Comparison of ENCODE assay signal across 19 cellular contexts in genomic region chr10:101221479-101222246, GRCh38. TPM values are rescaled to one million over a fixed set of nuclear protein-coding genes. Genes with fewer than 3 reads are reported as not detected.
A peak's percentile ranks its signal among the peaks of the same experiment; 100 is the strongest.
DNase-seq lines count a peak whose midpoint lies in the region; ATAC-seq and TF ChIP-seq lines count a peak whose summit lies in the region.
"Had no signal": no experiment of that assay in that cellular context is flagged by ENCODE, and none has a peak within 500 bp of the region (broad histone marks: within the 10 kb centered on the region; RNA-seq: fewer than 3 reads in every experiment).

No MANE protein-coding gene starts in this region.

- H3K4me1 ChIP-seq in naive thymus-derived CD4-positive, alpha-beta T cell (ENCODE audit: control insufficient read depth in 2 of 2, insufficient read depth in 2 of 2, low read length in 2 of 2), result peaks cover 27 to 56% of the 10 kb centered on the region in 2 donors

- no peaks in the 10 kb centered on the region for H3K9me3 ChIP-seq in naive thymus-derived CD4-positive, alpha-beta T cell (ENCODE audit: control insufficient read depth in 2 of 3, low read length in 3 of 3)
- H3K9me3 ChIP-seq: uterus had no signal

- H3K4me3 ChIP-seq in naive thymus-derived CD4-positive, alpha-beta T cell (ENCODE audit: low read length), result no peak overlapping the region
- H3K4me3 ChIP-seq: uterus had no signal

- H3K4me1 Mint-ChIP-seq in activated T-helper 1 cell treated with anti-CD3 and anti-CD28 coated beads, Interleukin-12 subunit alpha, Interleukin-12 subunit beta, Interleukin-2, Interleukin-4 antibody, amounts not matched to agents 30 ng/mL and 10 ng/mL and 1 ng/mL, durations not matched to agents 14 hours and 24 hours and 36 hours (ENCODE audit: low read depth), result peaks cover 14% of the 10 kb centered on the region
- H3K4me1 Mint-ChIP-seq in naive thymus-derived CD4-positive, alpha-beta T cell, result peaks cover 27 to 51% (median 39%) of the 10 kb centered on the region in 7 donors

- no peak for DNase-seq in activated CD4-positive, CD25-positive, alpha-beta regulatory T cell (lab: John Stamatoyannopoulos, UW)
- peak; percentile 34 for DNase-seq in GM10266 (ENCODE audit: extremely low spot score)
- DNase-seq in activated T-helper 1 cell treated with anti-CD3 and anti-CD28 coated beads, Interleukin-12 subunit alpha, Interleukin-12 subunit beta, Interleukin-2, Interleukin-4 antibody, amounts not matched to agents 30 ng/mL and 10 ng/mL and 1 ng/mL, durations not matched to agents 14 hours and 24 hours and 36 hours (ENCODE audit: low spot score), result no peak
- no peak for DNase-seq in naive thymus-derived CD4-positive, alpha-beta T cell
- DNase-seq in stimulated activated CD4-positive, alpha-beta T cell treated with anti-CD3 and anti-CD28 coated beads, Interleukin-15, amount 100 ng/mL, for 24 hours, result no peak
- DNase-seq in HEK293T (ENCODE audit: extremely low spot score), result no peak
- DNase-seq: activated gamma-delta T cell, cortex of kidney, DND-41, NCI-H1436 treated with DMSO at 0.1 percent for 48 hours, stomach, T1000, uterus had no signal

- H3K27ac Mint-ChIP-seq in activated T-helper 1 cell treated with anti-CD3 and anti-CD28 coated beads, Interleukin-12 subunit alpha, Interleukin-12 subunit beta, Interleukin-2, Interleukin-4 antibody, amounts not matched to agents 30 ng/mL and 10 ng/mL and 1 ng/mL, durations not matched to agents 14 hours and 24 hours and 36 hours, result peak overlapping the region; percentile 20
- H3K27ac Mint-ChIP-seq in naive thymus-derived CD4-positive, alpha-beta T cell, result peak overlapping the region in 2 of 9 donors; percentile 16 to 67
- H3K27ac Mint-ChIP-seq: natural killer cell treated with Interleukin-12 subunit alpha and Interleukin-12 subunit beta and Interleukin-15 and Interleukin-18, amount 100 ng/mL, for 72 hours had no signal

- H3K27me3 ChIP-seq in naive thymus-derived CD4-positive, alpha-beta T cell (ENCODE audit: control insufficient read depth in 2 of 2, insufficient read depth in 2 of 2, low read length in 2 of 2), result peaks cover 14 to 57% of the 10 kb centered on the region in 2 donors

- peak; percentile 29 to 42 for ATAC-seq in activated CD4-positive, CD25-positive, alpha-beta regulatory T cell treated with anti-CD3 and anti-CD28 coated beads, Interleukin-2, amount 50 U/mL, for 24 hours
- ATAC-seq in naive thymus-derived CD4-positive, alpha-beta T cell, result no peak
- ATAC-seq in HG02981 (IDR thresholded peaks at IDR 0.05; ENCODE audit: unreplicated experiment), result no peak
- ATAC-seq: natural killer cell treated with Interleukin-12 subunit alpha and Interleukin-12 subunit beta and Interleukin-15 and Interleukin-18, amount 100 ng/mL, for 72 hours; Right ventricle myocardium inferior had no signal

- CTCF ChIA-PET in naive thymus-derived CD4-positive, alpha-beta T cell (lab: Charles Lee), result no interaction called here
- CTCF ChIA-PET in HEK293T (lab: Yijun Ruan, JAX), result interaction anchor here (0.9 to 1.4 kb wide), 2 partner anchors 67 to 80 kb away, joined by 4 to 5 read pairs; no protein-coding TSS in a partner anchor

- POLR2A ChIA-PET in naive thymus-derived CD4-positive, alpha-beta T cell (lab: Charles Lee), result no interaction called here
- POLR2A ChIA-PET in HEK293T (lab: Yijun Ruan, JAX), result interaction anchor here (1.7 kb wide), 1 partner anchor 8 kb away, joined by 8 read pairs; the partner anchor contains the start of gene LBX1

- intact Hi-C loops in activated T-helper 1 cell treated with anti-CD3 and anti-CD28 coated beads, Interleukin-12 subunit alpha, Interleukin-12 subunit beta, Interleukin-2, Interleukin-4 antibody, amounts not matched to agents 30 ng/mL and 10 ng/mL and 1 ng/mL, durations not matched to agents 14 hours and 24 hours and 36 hours (cut with micrococcal nuclease), result loop anchor here (2.0 to 10.0 kb wide), 3 partner anchors 15 to 1987 kb away; partner anchors contain the start of gene HPSE2
- intact Hi-C loops in naive thymus-derived CD4-positive, alpha-beta T cell (cut with micrococcal nuclease), result loop anchor here in 1 of 2 donors (5.0 to 10.0 kb wide), 3 partner anchors 397 to 1684 kb away; no protein-coding TSS in a partner anchor

- no peaks in the 10 kb centered on the region for H3K36me3 ChIP-seq in naive thymus-derived CD4-positive, alpha-beta T cell (ENCODE audit: control insufficient read depth in 2 of 3, insufficient read depth in 3 of 3, low read length in 3 of 3)
- H3K36me3 ChIP-seq: stomach, uterus had no signal

- H3K27me3 Mint-ChIP-seq in activated T-helper 1 cell treated with anti-CD3 and anti-CD28 coated beads, Interleukin-12 subunit alpha, Interleukin-12 subunit beta, Interleukin-2, Interleukin-4 antibody, amounts not matched to agents 30 ng/mL and 10 ng/mL and 1 ng/mL, durations not matched to agents 14 hours and 24 hours and 36 hours (ENCODE audit: insufficient read depth), result peaks cover 81% of the 10 kb centered on the region
- peaks cover 78 to 93% (median 88%) of the 10 kb centered on the region in 5 donors for H3K27me3 Mint-ChIP-seq in naive thymus-derived CD4-positive, alpha-beta T cell

- H3K4me3 Mint-ChIP-seq in activated T-helper 1 cell treated with anti-CD3 and anti-CD28 coated beads, Interleukin-12 subunit alpha, Interleukin-12 subunit beta, Interleukin-2, Interleukin-4 antibody, amounts not matched to agents 30 ng/mL and 10 ng/mL and 1 ng/mL, durations not matched to agents 14 hours and 24 hours and 36 hours, result no peak overlapping the region
- H3K4me3 Mint-ChIP-seq in naive thymus-derived CD4-positive, alpha-beta T cell, result peak overlapping the region in 6 of 10 donors; percentile 30 to 63 (median 54)
- H3K4me3 Mint-ChIP-seq: natural killer cell treated with Interleukin-12 subunit alpha and Interleukin-12 subunit beta and Interleukin-15 and Interleukin-18, amount 100 ng/mL, for 72 hours had no signal

- no peaks in the 10 kb centered on the region for H3K9me3 Mint-ChIP-seq in activated T-helper 1 cell treated with anti-CD3 and anti-CD28 coated beads, Interleukin-12 subunit alpha, Interleukin-12 subunit beta, Interleukin-2, Interleukin-4 antibody, amounts not matched to agents 30 ng/mL and 10 ng/mL and 1 ng/mL, durations not matched to agents 14 hours and 24 hours and 36 hours
- H3K9me3 Mint-ChIP-seq in naive thymus-derived CD4-positive, alpha-beta T cell, result peaks cover 0 to 2% (median 0%) of the 10 kb centered on the region in 11 donors
- H3K9me3 Mint-ChIP-seq: natural killer cell treated with Interleukin-12 subunit alpha and Interleukin-12 subunit beta and Interleukin-15 and Interleukin-18, amount 100 ng/mL, for 72 hours had no signal

- no peak overlapping the region for H3K27ac ChIP-seq in naive thymus-derived CD4-positive, alpha-beta T cell (ENCODE audit: low read depth, low read length)
- H3K27ac ChIP-seq: stomach, uterus had no signal

- TF ChIP-seq CTCF in GM10266 (IDR thresholded peaks at IDR 0.05; ENCODE audit: control insufficient read depth, insufficient read depth, low read depth, missing control alignments), result no peak

- no peaks in the 10 kb centered on the region for H3K36me3 Mint-ChIP-seq in activated T-helper 1 cell treated with anti-CD3 and anti-CD28 coated beads, Interleukin-12 subunit alpha, Interleukin-12 subunit beta, Interleukin-2, Interleukin-4 antibody, amounts not matched to agents 30 ng/mL and 10 ng/mL and 1 ng/mL, durations not matched to agents 14 hours and 24 hours and 36 hours (ENCODE audit: low read depth)
- peaks cover 0 to 7% (median 0%) of the 10 kb centered on the region in 5 donors for H3K36me3 Mint-ChIP-seq in naive thymus-derived CD4-positive, alpha-beta T cell

TF ChIP-seq in HEK293T, 16 proteins besides CTCF, POLR2A, EP300 and RAD21:
- TF ChIP-seq SP1 (IDR thresholded peaks at IDR 0.05) (no peak), HDGF (IDR thresholded peaks at IDR 0.05; ENCODE audit: borderline replicate concordance) (no peak), L3MBTL2 (conservative IDR thresholded peaks at IDR 0.05) (no peak), FOXM1 (IDR thresholded peaks at IDR 0.05; ENCODE audit: borderline replicate concordance) (no peak), SUZ12 (IDR thresholded peaks at IDR 0.05) (no peak), PKNOX1 (IDR thresholded peaks at IDR 0.05) (no peak), ELF4 (IDR thresholded peaks at IDR 0.05) (no peak), ZNF384 (IDR thresholded peaks at IDR 0.05) (no peak), ARNT (IDR thresholded peaks at IDR 0.05) (no peak), BHLHE40 (IDR thresholded peaks at IDR 0.05; ENCODE audit: borderline replicate concordance) (no peak), LEF1 (IDR thresholded peaks at IDR 0.05; ENCODE audit: borderline replicate concordance) (no peak), FOXA1 (IDR thresholded peaks at IDR 0.05) (no peak), CTBP1 (IDR thresholded peaks at IDR 0.05; ENCODE audit: borderline replicate concordance) (no peak), NFRKB (IDR thresholded peaks at IDR 0.05) (no peak), FOXK2 (IDR thresholded peaks at IDR 0.05) (no peak), TARDBP (IDR thresholded peaks at IDR 0.05) (no peak)

RNA-seq across cellular contexts. Expression of gene LBX1, which starts 7.6 kb away (rescaled TPM):
- total RNA-seq in activated T-helper 1 cell treated with anti-CD3 and anti-CD28 coated beads, Interleukin-12 subunit alpha, Interleukin-12 subunit beta, Interleukin-2, Interleukin-4 antibody, amounts not matched to agents 30 ng/mL and 10 ng/mL and 1 ng/mL, durations not matched to agents 14 hours and 24 hours and 36 hours, result not detected in 2 replicates
- total RNA-seq in naive thymus-derived CD4-positive, alpha-beta T cell, result not detected
- polyA plus RNA-seq in naive thymus-derived CD4-positive, alpha-beta T cell, result not detected
- total RNA-seq: glomerular endothelial cell; lung microvascular endothelial cell; natural killer cell treated with Interleukin-12 subunit alpha and Interleukin-12 subunit beta and Interleukin-15 and Interleukin-18, amount 100 ng/mL, for 72 hours; Right ventricle myocardium inferior; stomach; uterus had no signal
- polyA plus RNA-seq: stomach had no signal

Comparison
In these comparisons a context has a peak if more than half of its experiments do, and no peak if none do; other contexts are left out.
1. ATAC-seq: peak in activated CD4-positive, CD25-positive, alpha-beta regulatory T cell treated with anti-CD3 and anti-CD28 coated beads, Interleukin-2, amount 50 U/mL, for 24 hours (2 of 2); none in naive thymus-derived CD4-positive, alpha-beta T cell (single experiment) and HG02981 (single experiment).